ENCODE assay signal across 1 cellular context in genomic region chr5:133274597-133274935, GRCh38.
TF ChIP-seq lines count a peak whose summit lies in the region.

No MANE protein-coding gene starts in this region.

TF ChIP-seq in HEK293, 187 proteins besides CTCF, POLR2A, EP300 and RAD21 (continued from another document):
- TF ChIP-seq PRDM10 (tag by site-specific recombination; IDR thresholded peaks at IDR 0.05) (no peak), ZNF169 (tag by site-specific recombination; IDR thresholded peaks at IDR 0.05) (no peak), ZNF837 (tag by site-specific recombination; IDR thresholded peaks at IDR 0.05) (no peak), ZNF664 (tag by site-specific recombination; IDR thresholded peaks at IDR 0.05) (no peak), ZNF843 (tag by site-specific recombination; IDR thresholded peaks at IDR 0.05) (peak; percentile 95), ZNF76 (tag by site-specific recombination; IDR thresholded peaks at IDR 0.05; ENCODE audit: borderline replicate concordance, low read depth) (no peak), ZNF121 (tag by site-specific recombination; IDR thresholded peaks at IDR 0.05) (no peak), ZNF600 (tag by site-specific recombination; IDR thresholded peaks at IDR 0.05) (peak; percentile 60; the same call in 1 of the 2 replicates), BCL6B (tag by site-specific recombination; IDR thresholded peaks at IDR 0.05) (no peak), ZNF335 (tag by site-specific recombination; conservative IDR thresholded peaks at IDR 0.05) (no peak), ZNF274 (IDR thresholded peaks at IDR 0.05; ENCODE audit: low read length) (no peak), ZNF274 (tag by site-specific recombination; IDR thresholded peaks at IDR 0.05; ENCODE audit: borderline replicate concordance) (no peak), ZNF138 (tag by site-specific recombination; IDR thresholded peaks at IDR 0.05; ENCODE audit: borderline replicate concordance) (no peak), ZNF155 (tag by site-specific recombination; IDR thresholded peaks at IDR 0.05) (no peak), ZNF148 (tag by site-specific recombination; IDR thresholded peaks at IDR 0.05; ENCODE audit: borderline replicate concordance) (no peak), ZNF292 (tag by site-specific recombination; IDR thresholded peaks at IDR 0.05; ENCODE audit: borderline replicate concordance, low read depth) (no peak), ZNF777 (tag by site-specific recombination; IDR thresholded peaks at IDR 0.05; ENCODE audit: borderline replicate concordance) (no peak), ZBTB48 (tag by site-specific recombination; IDR thresholded peaks at IDR 0.05) (no peak), ELK4 (IDR thresholded peaks at IDR 0.05; ENCODE audit: borderline replicate concordance, low read depth, low read length) (no peak), PRDM1 (tag by site-specific recombination; IDR thresholded peaks at IDR 0.05) (no peak), ZNF366 (tag by site-specific recombination; conservative IDR thresholded peaks at IDR 0.05) (peak; percentile 60), ZNF398 (tag by site-specific recombination; IDR thresholded peaks at IDR 0.05) (no peak; the same call in 1 of the 2 replicates), ZEB2 (tag by site-specific recombination; IDR thresholded peaks at IDR 0.05) (peak; percentile 79), KLF16 (tag by site-specific recombination; IDR thresholded peaks at IDR 0.05) (no peak), GLIS2 (tag by site-specific recombination; IDR thresholded peaks at IDR 0.05) (no peak), ZNF133 (tag by site-specific recombination; IDR thresholded peaks at IDR 0.05) (no peak), OVOL3 (tag by site-specific recombination; IDR thresholded peaks at IDR 0.05) (peak; percentile 84; the same call in 1 of the 2 replicates), ZNF692 (tag by site-specific recombination; IDR thresholded peaks at IDR 0.05) (peak; percentile 41; the same call in 1 of the 2 replicates), ZNF280D (tag by site-specific recombination; IDR thresholded peaks at IDR 0.05) (no peak), ZNF146 (tag by site-specific recombination; IDR thresholded peaks at IDR 0.05) (no peak), ZNF26 (tag by site-specific recombination; IDR thresholded peaks at IDR 0.05) (no peak), ZNF624 (tag by site-specific recombination; IDR thresholded peaks at IDR 0.05) (no peak), TRIM28 (IDR thresholded peaks at IDR 0.05; ENCODE audit: borderline replicate concordance, low read length) (0 out of 2 replicates have a peak, but pooled peaks have one; percentile 19), ZNF792 (tag by site-specific recombination; IDR thresholded peaks at IDR 0.05) (peak; percentile 95), ZNF658 (tag by site-specific recombination; IDR thresholded peaks at IDR 0.05) (no peak), ZNF174 (tag by site-specific recombination; IDR thresholded peaks at IDR 0.05) (no peak), ZNF768 (tag by site-specific recombination; IDR thresholded peaks at IDR 0.05) (no peak), ZNF707 (tag by site-specific recombination; IDR thresholded peaks at IDR 0.05) (no peak), ZIC2 (tag by site-specific recombination; IDR thresholded peaks at IDR 0.05) (peak; percentile 54; the same call in 1 of the 2 replicates)
